ENCODE assay signal across 20 cellular contexts in genomic region chr5:88820581-88820980, GRCh38.
DNase-seq lines count a peak whose midpoint lies in the region; ATAC-seq and TF ChIP-seq lines count a peak whose summit lies in the region.
"Had no signal": no experiment of that assay in that cellular context is flagged by ENCODE, and none has a peak within 500 bp of the region (broad histone marks: within the 10 kb centered on the region; RNA-seq: fewer than 3 reads in every experiment).

No MANE protein-coding gene starts in this region.

- H4K20me1 ChIP-seq in BLaER1 (peaks cover 30% of the 10 kb centered on the region), Loucy (ENCODE audit: insufficient read depth, low read length, poor library complexity, severe bottlenecking) (no peaks in the 10 kb centered on the region)

- no peak for TF ChIP-seq POLR2A in body of pancreas (IDR thresholded peaks at IDR 0.05)
- no peak for TF ChIP-seq POLR2A in lower leg skin (IDR thresholded peaks at IDR 0.05)

- H3K9ac ChIP-seq in BLaER1 (peak overlapping the region; percentile 87), Loucy (ENCODE audit: low read depth, low read length, poor library complexity, severe bottlenecking) (peak overlapping the region; percentile 23)
- H3K9ac ChIP-seq: KMS-11 had no signal

- H3K79me2 ChIP-seq in Loucy (ENCODE audit: insufficient read depth, low read length): peaks cover 40% of the 10 kb centered on the region; the same call in 1 of the 2 replicates

- H2AFZ ChIP-seq in Loucy (ENCODE audit: low read length): peak overlapping the region; percentile 59; the same call in 1 of the 2 replicates
- H2AFZ ChIP-seq: PC-9 had no signal

- ATAC-seq in body of pancreas: no peak
- no peak for ATAC-seq in GM21529 (IDR thresholded peaks at IDR 0.05; ENCODE audit: unreplicated experiment)
- ATAC-seq: HepG2 had no signal

- no peaks in the 10 kb centered on the region for H3K27me3 ChIP-seq in BLaER1
- H3K27me3 ChIP-seq in Loucy (ENCODE audit: insufficient read depth, low read length, poor library complexity, severe bottlenecking): no peaks in the 10 kb centered on the region
- no peaks in the 10 kb centered on the region for H3K27me3 ChIP-seq in dorsolateral prefrontal cortex
- H3K27me3 ChIP-seq in body of pancreas: no peaks in the 10 kb centered on the region
- H3K27me3 ChIP-seq: MG63 had no signal

- H3K4me2 ChIP-seq in BLaER1 (peak overlapping the region; percentile 84), Loucy (ENCODE audit: low read depth, low read length, poor library complexity, severe bottlenecking) (peak overlapping the region; percentile 56)
- H3K4me2 ChIP-seq: KMS-11, PC-9 had no signal

- TF ChIP-seq CTCF in GM12875 (IDR thresholded peaks at IDR 0.05; ENCODE audit: borderline replicate concordance, insufficient read depth, low read depth, low read length): no peak
- TF ChIP-seq CTCF in Loucy (conservative IDR thresholded peaks at IDR 0.05; ENCODE audit: low read length): no peak
- TF ChIP-seq CTCF in dorsolateral prefrontal cortex (IDR thresholded peaks at IDR 0.05 in 54 of 56, conservative IDR thresholded peaks at IDR 0.05 in 2 of 56; ENCODE audit: low read depth in 1 of 56, partially characterized antibody in 56 of 56): no peak
- no peak for TF ChIP-seq CTCF in body of pancreas (IDR thresholded peaks at IDR 0.05)
- TF ChIP-seq CTCF in lower leg skin (IDR thresholded peaks at IDR 0.05): no peak

- intact Hi-C loops in dorsolateral prefrontal cortex (cut with DNase I): loop anchor here in 1 of 2 donors (10.0 kb wide), 2 partner anchors 54 to 86 kb away; no protein-coding TSS in a partner anchor
- intact Hi-C loops in body of pancreas (cut with DNase I): no loop called here
- intact Hi-C loops in lower leg skin (cut with DNase I; ENCODE audit: low total_unique reads): no loop called here

- H3K9me2 ChIP-seq in Loucy (replicated peaks; ENCODE audit: low read depth, low read length): no peaks in the 10 kb centered on the region

- 87 to 94% methylated on average over 2 of the region's 2 CpGs for WGBS in body of pancreas, 2 donors
- 90 to 91% methylated on average over 2 of the region's 2 CpGs for WGBS in lower leg skin, 2 donors

- H3F3A ChIP-seq in Loucy (ENCODE audit: low read depth): no peaks in the 10 kb centered on the region

- H3K27ac ChIP-seq in BLaER1 (peak overlapping the region; percentile 97), dorsolateral prefrontal cortex (peak overlapping the region in 30 of 59 donors; percentile 1 to 89 (median 33)), body of pancreas (no peak overlapping the region)
- H3K27ac ChIP-seq: C4-2B, KMS-11, PC-9, SK-N-MC had no signal

- peak overlapping the region; percentile 81 for H3K4me3 ChIP-seq in BLaER1
- peak overlapping the region; percentile 26 for H3K4me3 ChIP-seq in GM12875 (ENCODE audit: low read depth, low read length)
- H3K4me3 ChIP-seq in Loucy (ENCODE audit: low read length, poor library complexity, severe bottlenecking): peak overlapping the region; percentile 33
- H3K4me3 ChIP-seq in dorsolateral prefrontal cortex: peak overlapping the region in 3 of 59 donors; percentile 2 to 39 (median 17)
- no peak overlapping the region for H3K4me3 ChIP-seq in body of pancreas
- no peak overlapping the region for H3K4me3 ChIP-seq in lower leg skin (ENCODE audit: low read depth, poor library complexity, severe bottlenecking)
- H3K4me3 ChIP-seq: MG63, PC-9, SK-N-MC had no signal

- H3K9me3 ChIP-seq in BLaER1 (no peaks in the 10 kb centered on the region), Loucy (ENCODE audit: insufficient read depth, low read depth, low read length) (no peaks in the 10 kb centered on the region), body of pancreas (no peaks in the 10 kb centered on the region)
- H3K9me3 ChIP-seq: MG63 had no signal

- H3K4me1 ChIP-seq in BLaER1 (peaks cover 22% of the 10 kb centered on the region), Loucy (ENCODE audit: insufficient read depth, low read length, poor library complexity, severe bottlenecking) (peaks cover 52% of the 10 kb centered on the region), body of pancreas (peaks cover 15% of the 10 kb centered on the region)

- H3K36me3 ChIP-seq in BLaER1: peaks cover 62% of the 10 kb centered on the region
- H3K36me3 ChIP-seq in Loucy (ENCODE audit: insufficient read depth, low read length): no peaks in the 10 kb centered on the region
- no peaks in the 10 kb centered on the region for H3K36me3 ChIP-seq in body of pancreas (replicated peaks in 1 of 2; ENCODE audit: insufficient read depth in 1 of 2, low read depth in 2 of 2)

- peak in 1 of 10 donors; percentile 17 for DNase-seq in dorsolateral prefrontal cortex
- DNase-seq in body of pancreas: no peak
- DNase-seq in amniotic stem cell (lab: John Stamatoyannopoulos, UW): no peak
- DNase-seq in lower leg skin (ENCODE audit: low spot score in 2 of 2): no peak
- DNase-seq: DMS 273 treated with DMSO at 0.1 percent for 48 hours; HFFc6; MG63; NCI-H1105 treated with DMSO at 0.1 percent for 48 hours; NCI-H187; NCI-H69; NK-92 treated with Interleukin-12 subunit alpha and Interleukin-12 subunit beta, amount 100 ng/mL, for 24 hours; PC-9 had no signal

Comparison
In these comparisons a context has a peak if more than half of its experiments do, and no peak if none do; other contexts are left out.
1. H3K27ac ChIP-seq: peak in BLaER1 (single experiment) and dorsolateral prefrontal cortex (30 of 59); none in body of pancreas (0 of 4).
2. H3K4me3 ChIP-seq: peak in BLaER1 (single experiment), GM12875 (single experiment) and Loucy (single experiment); none in body of pancreas (0 of 2) and lower leg skin (single experiment).